20 cellular contexts compared by ENCODE assay signal in the genomic region with DNA sequence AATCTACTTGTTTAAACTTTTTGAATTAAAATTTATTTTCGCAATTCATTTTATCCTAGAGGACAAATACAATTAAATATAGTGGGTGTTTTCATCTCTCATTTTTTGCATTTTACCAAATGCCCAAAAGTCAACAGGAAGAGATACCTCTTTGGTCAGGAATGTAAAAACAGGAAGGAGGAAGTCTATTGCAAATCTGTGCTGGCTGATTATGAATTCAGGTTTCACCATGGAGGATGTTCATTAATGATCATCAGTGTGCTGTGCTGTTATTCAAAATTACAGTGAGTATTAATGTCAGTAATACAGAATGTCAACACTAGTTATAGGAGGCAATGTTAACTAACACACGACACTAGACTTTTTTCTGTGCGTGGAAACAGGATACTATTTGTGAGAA. TPM values are rescaled to one million over a fixed set of nuclear protein-coding genes. Genes with fewer than 3 reads are reported as not detected.
DNase-seq lines count a peak whose midpoint lies in the region; ATAC-seq and TF ChIP-seq lines count a peak whose summit lies in the region.
"Had no signal": no experiment of that assay in that cellular context is flagged by ENCODE, and none has a peak within 500 bp of the region (broad histone marks: within the 10 kb centered on the region; RNA-seq: fewer than 3 reads in every experiment).

No MANE protein-coding gene starts in this region.

- no peaks in the 10 kb centered on the region for H3K9me3 Mint-ChIP-seq in endothelial cell (ENCODE audit: unreplicated experiment)
- H3K9me3 Mint-ChIP-seq in stimulated activated memory B cell treated with anti-CD40 and anti-IgM and Interleukin-4, amounts not matched to agents 10 μg/mL and 1 μg/mL and 100 μg/mL, for 72 hours = no peaks in the 10 kb centered on the region

- POLR2A ChIA-PET in OCI-LY7 (lab: Charles Lee) = no interaction called here

- CTCF ChIA-PET in OCI-LY7 (lab: Charles Lee; ENCODE audit: unreplicated experiment) = no interaction called here

- ATAC-seq in right lobe of liver = peak in 3 of 4 donors; percentile 28 to 66 (median 49)
- no peak for ATAC-seq in stimulated activated memory B cell treated with anti-CD40 and anti-IgM and Interleukin-4, amounts not matched to agents 10 μg/mL and 1 μg/mL and 100 μg/mL, for 72 hours
- ATAC-seq: Panc1 had no signal

- BruUV-seq in OCI-LY7 (replicated peaks; lab: Mats Ljungman, UMichigan) = no TSS peak

- H3K4me1 Mint-ChIP-seq in endothelial cell (ENCODE audit: unreplicated experiment) = peaks cover 48% of the 10 kb centered on the region
- peaks cover 45% of the 10 kb centered on the region for H3K4me1 Mint-ChIP-seq in stimulated activated memory B cell treated with anti-CD40 and anti-IgM and Interleukin-4, amounts not matched to agents 10 μg/mL and 1 μg/mL and 100 μg/mL, for 72 hours

- H3K4me1 ChIP-seq in OCI-LY7 (ENCODE audit: insufficient read depth, low read length, poor library complexity, severe bottlenecking) (peaks cover 9% of the 10 kb centered on the region), right lobe of liver (no peaks in the 10 kb centered on the region)

- H3K4me3 ChIP-seq in OCI-LY7 (ENCODE audit: low read depth, low read length, poor library complexity, severe bottlenecking) (no peak overlapping the region), right lobe of liver (no peak overlapping the region)

- H3K4me2 ChIP-seq in OCI-LY7 (ENCODE audit: low read length) = peak overlapping the region; percentile 37; the same call in 1 of the 2 replicates

- no peak for TF ChIP-seq POLR2A in right lobe of liver (IDR thresholded peaks at IDR 0.05)

- H3K27me3 ChIP-seq in right lobe of liver = no peaks in the 10 kb centered on the region

- WGBS in right lobe of liver (ENCODE audit: insufficient coverage, low coverage, low lambda C conversion rate, missing lambda C conversion rate) = 74% methylated on average over 3 of the region's 3 CpGs

- no peak overlapping the region for H3K4me3 Mint-ChIP-seq in endothelial cell (ENCODE audit: unreplicated experiment)
- H3K4me3 Mint-ChIP-seq in stimulated activated memory B cell treated with anti-CD40 and anti-IgM and Interleukin-4, amounts not matched to agents 10 μg/mL and 1 μg/mL and 100 μg/mL, for 72 hours = no peak overlapping the region
- H3K4me3 Mint-ChIP-seq: B cell had no signal

- H3K27ac ChIP-seq in OCI-LY7 (ENCODE audit: low read depth, low read length, poor library complexity, severe bottlenecking) = no peak overlapping the region
- H3K27ac ChIP-seq in right lobe of liver = peak overlapping the region in 1 of 3 donors; percentile 11

- 0 out of 2 replicates have a peak, but pooled peaks cover 6% of the 10 kb centered on the region for H3K79me2 ChIP-seq in OCI-LY7 (ENCODE audit: insufficient read depth, low read depth, low read length)

- H3K9me2 ChIP-seq in OCI-LY7 (ENCODE audit: insufficient read depth, low read length) = no peaks in the 10 kb centered on the region

- no peaks in the 10 kb centered on the region for H3K27me3 Mint-ChIP-seq in endothelial cell (ENCODE audit: unreplicated experiment)
- no peaks in the 10 kb centered on the region for H3K27me3 Mint-ChIP-seq in stimulated activated memory B cell treated with anti-CD40 and anti-IgM and Interleukin-4, amounts not matched to agents 10 μg/mL and 1 μg/mL and 100 μg/mL, for 72 hours
- H3K27me3 Mint-ChIP-seq: B cell had no signal

- no peaks in the 10 kb centered on the region for H3K36me3 ChIP-seq in OCI-LY7 (ENCODE audit: insufficient read depth, low read length)
- no peaks in the 10 kb centered on the region for H3K36me3 ChIP-seq in right lobe of liver

- no peaks in the 10 kb centered on the region for H4K20me1 ChIP-seq in OCI-LY7 (ENCODE audit: insufficient read depth, low read length)

- intact Hi-C loops in OCI-LY7 (cut with micrococcal nuclease; ENCODE audit: unreplicated experiment) = no loop called here
- intact Hi-C loops in right lobe of liver (cut with DNase I) = no loop called here

- H3K9me3 ChIP-seq in OCI-LY7 (ENCODE audit: low read length) (no peaks in the 10 kb centered on the region), right lobe of liver (no peaks in the 10 kb centered on the region)

- no peak for TF ChIP-seq CTCF in OCI-LY7 (conservative IDR thresholded peaks at IDR 0.05; ENCODE audit: low read length)
- no peak for TF ChIP-seq CTCF in endothelial cell (IDR thresholded peaks at IDR 0.05; ENCODE audit: unreplicated experiment)
- no peak for TF ChIP-seq CTCF in right lobe of liver (IDR thresholded peaks at IDR 0.05)
- TF ChIP-seq CTCF in GM20000 (IDR thresholded peaks at IDR 0.05; ENCODE audit: extremely low read depth, missing control alignments) = no peak

- no peaks in the 10 kb centered on the region for H3K36me3 Mint-ChIP-seq in endothelial cell (ENCODE audit: low read depth, unreplicated experiment)
- no peaks in the 10 kb centered on the region for H3K36me3 Mint-ChIP-seq in stimulated activated memory B cell treated with anti-CD40 and anti-IgM and Interleukin-4, amounts not matched to agents 10 μg/mL and 1 μg/mL and 100 μg/mL, for 72 hours

- peak overlapping the region; percentile 99 for H3K27ac Mint-ChIP-seq in endothelial cell (ENCODE audit: unreplicated experiment)
- H3K27ac Mint-ChIP-seq in stimulated activated memory B cell treated with anti-CD40 and anti-IgM and Interleukin-4, amounts not matched to agents 10 μg/mL and 1 μg/mL and 100 μg/mL, for 72 hours = no peak overlapping the region
- H3K27ac Mint-ChIP-seq: B cell had no signal

- DNase-seq in ELR (ENCODE audit: low read depth) (peak; percentile 15), OCI-LY7 (ENCODE audit: low spot score) (no peak), endothelial cell (ENCODE audit: low spot score) (no peak), right lobe of liver (no peak), D341Med (ENCODE audit: low spot score) (no peak), GM20000 (ENCODE audit: low spot score) (no peak)
- no peak for DNase-seq in activated T-cell treated with anti-CD3 and anti-CD28 coated beads, Interleukin-2, amount 50 U/mL, for 1 hour
- DNase-seq: DMS79 treated with DMSO at 0.1 percent for 48 hours; H7; KG1; NCI-H1092 treated with DMSO at 0.1 percent for 48 hours; NCI-H1436 treated with DMSO at 0.1 percent for 48 hours; NCI-H2029; NCI-H2227 treated with DMSO at 0.1 percent for 48 hours; NCI-H510A; NCI-H748 treated with DMSO at 0.1 percent for 48 hours; NK-92 treated with Interleukin-12 subunit alpha and Interleukin-12 subunit beta, amount 100 ng/mL, for 24 hours had no signal

- peak overlapping the region; percentile 49; the same call in 1 of the 2 replicates for H2AFZ ChIP-seq in OCI-LY7 (ENCODE audit: low read length)

RNA-seq across cellular contexts. Expression of gene EXOC6, which starts 24.7 kb away (rescaled TPM):
- 8.0 and 9.6 TPM in 2 replicates for total RNA-seq in OCI-LY7 (2014; rRNA removed; shearing (Covaris generic))
- total RNA-seq in OCI-LY7 (2022) (9.4 and 12.5 TPM in 2 replicates), endothelial cell (ENCODE audit: unreplicated experiment) (28.5 TPM), right lobe of liver (10 to 100 TPM in 3 of 6 experiments, 1 to 10 TPM in 3; 5.5 to 15.6 (median 9.9) TPM)
